In the genomic region with DNA sequence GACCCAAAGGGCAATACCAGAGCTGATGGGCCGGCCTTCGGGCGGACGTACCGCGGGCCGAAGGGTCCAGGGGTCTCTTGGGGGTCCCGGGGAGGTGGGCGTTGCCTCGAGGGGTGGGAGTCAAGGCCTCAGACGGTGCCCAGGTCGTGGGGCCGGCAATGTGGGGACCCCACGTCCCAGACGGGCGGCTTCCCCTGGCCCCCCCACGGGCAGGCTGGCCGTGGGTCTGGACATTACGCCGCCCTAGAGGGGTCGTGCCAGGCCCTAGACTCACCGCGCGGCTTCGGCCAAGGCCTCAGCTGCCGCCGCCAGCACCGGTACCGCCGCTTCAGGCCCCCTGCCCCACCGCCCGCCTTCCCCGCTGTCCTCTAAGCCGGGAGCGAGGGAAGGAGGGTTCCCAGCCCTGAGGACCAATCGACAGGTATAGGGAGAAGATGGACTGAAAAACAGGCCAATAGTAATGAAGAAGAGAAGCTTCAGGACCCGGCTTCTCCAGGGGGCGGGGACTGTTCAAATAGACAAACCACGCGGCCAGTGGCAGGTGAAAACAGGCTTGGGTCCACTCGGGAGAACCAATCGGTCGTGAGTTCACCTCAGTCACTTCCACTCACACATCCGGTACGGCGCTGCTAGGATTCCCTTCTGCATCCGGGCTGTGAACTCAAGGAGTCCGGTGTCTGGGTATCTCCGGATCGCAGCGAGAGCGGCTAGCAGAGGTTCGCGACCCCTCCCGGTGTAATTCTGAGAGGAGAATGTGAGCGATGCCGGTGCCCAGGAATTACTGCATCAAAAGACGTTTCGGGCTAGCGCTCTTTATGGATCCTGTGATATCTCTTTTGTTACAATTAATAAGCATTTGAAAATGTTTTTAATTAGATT, we compare ENCODE assay signal across 1 cellular context.
TF ChIP-seq lines count a peak whose summit lies in the region.

A gene (minus strand): TSS at position 381 of the 879 bp plus-strand sequence. CDS start 3,142 bp downstream, outside the sequence.

TF ChIP-seq in HepG2, 621 proteins besides CTCF, POLR2A, EP300 and RAD21 (continued from another document and continues in another):
- TF ChIP-seq, protein P1, sequence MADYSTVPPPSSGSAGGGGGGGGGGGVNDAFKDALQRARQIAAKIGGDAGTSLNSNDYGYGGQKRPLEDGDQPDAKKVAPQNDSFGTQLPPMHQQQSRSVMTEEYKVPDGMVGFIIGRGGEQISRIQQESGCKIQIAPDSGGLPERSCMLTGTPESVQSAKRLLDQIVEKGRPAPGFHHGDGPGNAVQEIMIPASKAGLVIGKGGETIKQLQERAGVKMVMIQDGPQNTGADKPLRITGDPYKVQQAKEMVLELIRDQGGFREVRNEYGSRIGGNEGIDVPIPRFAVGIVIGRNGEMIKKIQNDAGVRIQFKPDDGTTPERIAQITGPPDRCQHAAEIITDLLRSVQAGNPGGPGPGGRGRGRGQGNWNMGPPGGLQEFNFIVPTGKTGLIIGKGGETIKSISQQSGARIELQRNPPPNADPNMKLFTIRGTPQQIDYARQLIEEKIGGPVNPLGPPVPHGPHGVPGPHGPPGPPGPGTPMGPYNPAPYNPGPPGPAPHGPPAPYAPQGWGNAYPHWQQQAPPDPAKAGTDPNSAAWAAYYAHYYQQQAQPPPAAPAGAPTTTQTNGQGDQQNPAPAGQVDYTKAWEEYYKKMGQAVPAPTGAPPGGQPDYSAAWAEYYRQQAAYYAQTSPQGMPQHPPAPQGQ (CRISPR knock-in tag; IDR thresholded peaks at IDR 0.05; ENCODE audit: borderline replicate concordance), result no peak
- no peak for TF ChIP-seq ZNF468 (CRISPR knock-in tag; IDR thresholded peaks at IDR 0.05)
- TF ChIP-seq PLRG1 (conservative IDR thresholded peaks at IDR 0.05), result no peak
- TF ChIP-seq, protein P2, sequence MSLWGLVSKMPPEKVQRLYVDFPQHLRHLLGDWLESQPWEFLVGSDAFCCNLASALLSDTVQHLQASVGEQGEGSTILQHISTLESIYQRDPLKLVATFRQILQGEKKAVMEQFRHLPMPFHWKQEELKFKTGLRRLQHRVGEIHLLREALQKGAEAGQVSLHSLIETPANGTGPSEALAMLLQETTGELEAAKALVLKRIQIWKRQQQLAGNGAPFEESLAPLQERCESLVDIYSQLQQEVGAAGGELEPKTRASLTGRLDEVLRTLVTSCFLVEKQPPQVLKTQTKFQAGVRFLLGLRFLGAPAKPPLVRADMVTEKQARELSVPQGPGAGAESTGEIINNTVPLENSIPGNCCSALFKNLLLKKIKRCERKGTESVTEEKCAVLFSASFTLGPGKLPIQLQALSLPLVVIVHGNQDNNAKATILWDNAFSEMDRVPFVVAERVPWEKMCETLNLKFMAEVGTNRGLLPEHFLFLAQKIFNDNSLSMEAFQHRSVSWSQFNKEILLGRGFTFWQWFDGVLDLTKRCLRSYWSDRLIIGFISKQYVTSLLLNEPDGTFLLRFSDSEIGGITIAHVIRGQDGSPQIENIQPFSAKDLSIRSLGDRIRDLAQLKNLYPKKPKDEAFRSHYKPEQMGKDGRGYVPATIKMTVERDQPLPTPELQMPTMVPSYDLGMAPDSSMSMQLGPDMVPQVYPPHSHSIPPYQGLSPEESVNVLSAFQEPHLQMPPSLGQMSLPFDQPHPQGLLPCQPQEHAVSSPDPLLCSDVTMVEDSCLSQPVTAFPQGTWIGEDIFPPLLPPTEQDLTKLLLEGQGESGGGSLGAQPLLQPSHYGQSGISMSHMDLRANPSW (CRISPR knock-in tag; IDR thresholded peaks at IDR 0.05; ENCODE audit: borderline replicate concordance), result no peak
- no peak for TF ChIP-seq HMG20A (CRISPR knock-in tag; IDR thresholded peaks at IDR 0.05; ENCODE audit: borderline replicate concordance)
- TF ChIP-seq FOXK1 (CRISPR knock-in tag; IDR thresholded peaks at IDR 0.05; ENCODE audit: borderline replicate concordance, low read depth), result peak; percentile 84
- peak; percentile 11; the same call in 1 of the 2 replicates for TF ChIP-seq PITX1 (CRISPR knock-in tag; IDR thresholded peaks at IDR 0.05)
- TF ChIP-seq, protein P3, sequence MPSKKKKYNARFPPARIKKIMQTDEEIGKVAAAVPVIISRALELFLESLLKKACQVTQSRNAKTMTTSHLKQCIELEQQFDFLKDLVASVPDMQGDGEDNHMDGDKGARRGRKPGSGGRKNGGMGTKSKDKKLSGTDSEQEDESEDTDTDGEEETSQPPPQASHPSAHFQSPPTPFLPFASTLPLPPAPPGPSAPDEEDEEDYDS (CRISPR knock-in tag; IDR thresholded peaks at IDR 0.05), result peak; percentile 80
- peak; percentile 97 for TF ChIP-seq GATAD1 (CRISPR knock-in tag; IDR thresholded peaks at IDR 0.05)
- TF ChIP-seq SMAD3 (CRISPR knock-in tag; IDR thresholded peaks at IDR 0.05), result peak; percentile 80; the same call in 1 of the 2 replicates
- TF ChIP-seq ZNF619 (CRISPR knock-in tag; IDR thresholded peaks at IDR 0.05), result no peak
- peak; percentile 73; the same call in 1 of the 2 replicates for TF ChIP-seq ZNF788 (CRISPR knock-in tag; IDR thresholded peaks at IDR 0.05; ENCODE audit: borderline replicate concordance)
- peak; percentile 67; the same call in 1 of the 2 replicates for TF ChIP-seq ZBTB20 (CRISPR knock-in tag; IDR thresholded peaks at IDR 0.05; ENCODE audit: borderline replicate concordance, low read depth)
- no peak for TF ChIP-seq ZNF274 (CRISPR knock-in tag; IDR thresholded peaks at IDR 0.05)
- TF ChIP-seq, protein P4, sequence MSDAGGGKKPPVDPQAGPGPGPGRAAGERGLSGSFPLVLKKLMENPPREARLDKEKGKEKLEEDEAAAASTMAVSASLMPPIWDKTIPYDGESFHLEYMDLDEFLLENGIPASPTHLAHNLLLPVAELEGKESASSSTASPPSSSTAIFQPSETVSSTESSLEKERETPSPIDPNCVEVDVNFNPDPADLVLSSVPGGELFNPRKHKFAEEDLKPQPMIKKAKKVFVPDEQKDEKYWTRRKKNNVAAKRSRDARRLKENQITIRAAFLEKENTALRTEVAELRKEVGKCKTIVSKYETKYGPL (CRISPR knock-in tag; IDR thresholded peaks at IDR 0.05), result no peak
- TF ChIP-seq, protein P5, sequence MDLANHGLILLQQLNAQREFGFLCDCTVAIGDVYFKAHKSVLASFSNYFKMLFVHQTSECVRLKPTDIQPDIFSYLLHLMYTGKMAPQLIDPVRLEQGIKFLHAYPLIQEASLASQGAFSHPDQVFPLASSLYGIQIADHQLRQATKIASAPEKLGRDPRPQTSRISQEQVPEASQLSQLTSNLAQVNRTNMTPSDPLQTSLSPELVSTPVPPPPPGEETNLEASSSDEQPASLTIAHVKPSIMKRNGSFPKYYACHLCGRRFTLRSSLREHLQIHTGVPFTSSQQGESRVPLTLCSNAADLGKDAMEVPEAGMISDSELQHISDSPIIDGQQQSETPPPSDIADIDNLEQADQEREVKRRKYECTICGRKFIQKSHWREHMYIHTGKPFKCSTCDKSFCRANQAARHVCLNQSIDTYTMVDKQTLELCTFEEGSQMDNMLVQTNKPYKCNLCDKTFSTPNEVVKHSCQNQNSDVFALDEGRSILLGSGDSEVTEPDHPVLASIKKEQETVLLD (CRISPR knock-in tag; IDR thresholded peaks at IDR 0.05; ENCODE audit: low read depth), result peak; percentile 82
- TF ChIP-seq EHMT2 (IDR thresholded peaks at IDR 0.05; ENCODE audit: borderline replicate concordance, low read depth, low read length), result no peak
- no peak for TF ChIP-seq JUNB (CRISPR knock-in tag; IDR thresholded peaks at IDR 0.05; ENCODE audit: borderline replicate concordance)
- no peak for TF ChIP-seq ELF4 (CRISPR knock-in tag; IDR thresholded peaks at IDR 0.05; ENCODE audit: borderline replicate concordance)
- 0 out of 2 replicates have a peak, but pooled peaks have one; percentile 68 for TF ChIP-seq KLF9 (CRISPR knock-in tag; IDR thresholded peaks at IDR 0.05; ENCODE audit: low read depth)
- no peak for TF ChIP-seq MBD4 (IDR thresholded peaks at IDR 0.05; ENCODE audit: borderline replicate concordance, low read length)
- TF ChIP-seq RBM22 (optimal IDR thresholded peaks at IDR 0.05; ENCODE audit: low read length), result no peak
- TF ChIP-seq, protein P6, sequence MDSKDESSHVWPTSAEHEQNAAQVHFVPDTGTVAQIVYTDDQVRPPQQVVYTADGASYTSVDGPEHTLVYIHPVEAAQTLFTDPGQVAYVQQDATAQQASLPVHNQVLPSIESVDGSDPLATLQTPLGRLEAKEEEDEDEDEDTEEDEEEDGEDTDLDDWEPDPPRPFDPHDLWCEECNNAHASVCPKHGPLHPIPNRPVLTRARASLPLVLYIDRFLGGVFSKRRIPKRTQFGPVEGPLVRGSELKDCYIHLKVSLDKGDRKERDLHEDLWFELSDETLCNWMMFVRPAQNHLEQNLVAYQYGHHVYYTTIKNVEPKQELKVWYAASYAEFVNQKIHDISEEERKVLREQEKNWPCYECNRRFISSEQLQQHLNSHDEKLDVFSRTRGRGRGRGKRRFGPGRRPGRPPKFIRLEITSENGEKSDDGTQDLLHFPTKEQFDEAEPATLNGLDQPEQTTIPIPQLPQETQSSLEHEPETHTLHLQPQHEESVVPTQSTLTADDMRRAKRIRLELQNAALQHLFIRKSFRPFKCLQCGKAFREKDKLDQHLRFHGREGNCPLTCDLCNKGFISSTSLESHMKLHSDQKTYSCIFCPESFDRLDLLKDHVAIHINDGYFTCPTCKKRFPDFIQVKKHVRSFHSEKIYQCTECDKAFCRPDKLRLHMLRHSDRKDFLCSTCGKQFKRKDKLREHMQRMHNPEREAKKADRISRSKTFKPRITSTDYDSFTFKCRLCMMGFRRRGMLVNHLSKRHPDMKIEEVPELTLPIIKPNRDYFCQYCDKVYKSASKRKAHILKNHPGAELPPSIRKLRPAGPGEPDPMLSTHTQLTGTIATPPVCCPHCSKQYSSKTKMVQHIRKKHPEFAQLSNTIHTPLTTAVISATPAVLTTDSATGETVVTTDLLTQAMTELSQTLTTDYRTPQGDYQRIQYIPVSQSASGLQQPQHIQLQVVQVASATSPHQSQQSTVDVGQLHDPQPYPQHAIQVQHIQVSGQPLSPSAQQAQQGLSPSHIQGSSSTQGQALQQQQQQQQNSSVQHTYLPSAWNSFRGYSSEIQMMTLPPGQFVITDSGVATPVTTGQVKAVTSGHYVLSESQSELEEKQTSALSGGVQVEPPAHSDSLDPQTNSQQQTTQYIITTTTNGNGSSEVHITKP (CRISPR knock-in tag; IDR thresholded peaks at IDR 0.05; ENCODE audit: low read depth), result peak; percentile 24; the same call in 1 of the 2 replicates
- TF ChIP-seq BRCA1 (CRISPR knock-in tag; IDR thresholded peaks at IDR 0.05), result 0 out of 2 replicates have a peak, but pooled peaks have one; percentile 44
- peak; percentile 77; the same call in 1 of the 2 replicates for TF ChIP-seq ETV5 (CRISPR knock-in tag; IDR thresholded peaks at IDR 0.05; ENCODE audit: borderline replicate concordance)
- TF ChIP-seq, protein P7, sequence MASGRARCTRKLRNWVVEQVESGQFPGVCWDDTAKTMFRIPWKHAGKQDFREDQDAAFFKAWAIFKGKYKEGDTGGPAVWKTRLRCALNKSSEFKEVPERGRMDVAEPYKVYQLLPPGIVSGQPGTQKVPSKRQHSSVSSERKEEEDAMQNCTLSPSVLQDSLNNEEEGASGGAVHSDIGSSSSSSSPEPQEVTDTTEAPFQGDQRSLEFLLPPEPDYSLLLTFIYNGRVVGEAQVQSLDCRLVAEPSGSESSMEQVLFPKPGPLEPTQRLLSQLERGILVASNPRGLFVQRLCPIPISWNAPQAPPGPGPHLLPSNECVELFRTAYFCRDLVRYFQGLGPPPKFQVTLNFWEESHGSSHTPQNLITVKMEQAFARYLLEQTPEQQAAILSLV (CRISPR knock-in tag; IDR thresholded peaks at IDR 0.05; ENCODE audit: borderline replicate concordance), result 0 out of 2 replicates have a peak, but pooled peaks have one; percentile 70
- peak; percentile 76 for TF ChIP-seq ELF1 (CRISPR knock-in tag; IDR thresholded peaks at IDR 0.05)
- TF ChIP-seq ZNF230 (CRISPR knock-in tag; IDR thresholded peaks at IDR 0.05), result no peak
- peak; percentile 68; the same call in 1 of the 2 replicates for TF ChIP-seq ZNF143 (CRISPR knock-in tag; IDR thresholded peaks at IDR 0.05)
- no peak for TF ChIP-seq FOXP1 (IDR thresholded peaks at IDR 0.05)
- TF ChIP-seq FOXP1 (CRISPR knock-in tag; IDR thresholded peaks at IDR 0.05), result 0 out of 2 replicates have a peak, but pooled peaks have one; percentile 28
- TF ChIP-seq MIER3 (CRISPR knock-in tag; IDR thresholded peaks at IDR 0.05; ENCODE audit: borderline replicate concordance), result peak; percentile 94; the same call in 1 of the 2 replicates
- peak; percentile 48; the same call in 1 of the 2 replicates for TF ChIP-seq ZNF563 (CRISPR knock-in tag; IDR thresholded peaks at IDR 0.05)
- no peak for TF ChIP-seq ZNF343 (CRISPR knock-in tag; IDR thresholded peaks at IDR 0.05)
- peak; percentile 80 for TF ChIP-seq YY1 (IDR thresholded peaks at IDR 0.05; ENCODE audit: insufficient read depth, insufficient replicate concordance, low read depth, low read length)
- TF ChIP-seq ZNF572 (CRISPR knock-in tag; IDR thresholded peaks at IDR 0.05), result no peak
- TF ChIP-seq KMT2A (CRISPR knock-in tag; IDR thresholded peaks at IDR 0.05), result peak; percentile 97
- TF ChIP-seq ZNF547 (CRISPR knock-in tag; IDR thresholded peaks at IDR 0.05), result peak; percentile 77; the same call in 1 of the 2 replicates
- TF ChIP-seq MXI1 (IDR thresholded peaks at IDR 0.05; ENCODE audit: borderline replicate concordance, low read depth, low read length), result peak; percentile 77; the same call in 1 of the 3 replicates
- TF ChIP-seq SALL1 (CRISPR knock-in tag; IDR thresholded peaks at IDR 0.05), result peak; percentile 56; the same call in 1 of the 2 replicates
- 0 out of 2 replicates have a peak, but pooled peaks have one; percentile 39 for TF ChIP-seq BRD4 (CRISPR knock-in tag; IDR thresholded peaks at IDR 0.05)
- no peak for TF ChIP-seq GPN1 (CRISPR knock-in tag; IDR thresholded peaks at IDR 0.05; ENCODE audit: borderline replicate concordance)
- TF ChIP-seq ZFP36 (IDR thresholded peaks at IDR 0.05; ENCODE audit: borderline replicate concordance, low read depth, low read length, partially characterized antibody), result no peak
- no peak for TF ChIP-seq ZNF644 (CRISPR knock-in tag; IDR thresholded peaks at IDR 0.05; ENCODE audit: low read depth)
- TF ChIP-seq KDM4B (CRISPR knock-in tag; IDR thresholded peaks at IDR 0.05), result peak; percentile 83
- 0 out of 2 replicates have a peak, but pooled peaks have one; percentile 51 for TF ChIP-seq FOXC1 (CRISPR knock-in tag; IDR thresholded peaks at IDR 0.05; ENCODE audit: borderline replicate concordance)
- TF ChIP-seq ZNF331 (CRISPR knock-in tag; IDR thresholded peaks at IDR 0.05), result peak; percentile 62; the same call in 1 of the 2 replicates
- 0 out of 2 replicates have a peak, but pooled peaks have one; percentile 52 for TF ChIP-seq ZNF766 (CRISPR knock-in tag; IDR thresholded peaks at IDR 0.05; ENCODE audit: borderline replicate concordance)
- peak; percentile 53; the same call in 1 of the 2 replicates for TF ChIP-seq KLF11 (CRISPR knock-in tag; IDR thresholded peaks at IDR 0.05)
- TF ChIP-seq NFE2 (CRISPR knock-in tag; IDR thresholded peaks at IDR 0.05), result no peak
- TF ChIP-seq HMGA1 (CRISPR knock-in tag; conservative IDR thresholded peaks at IDR 0.05), result no peak
- TF ChIP-seq ZNF205 (CRISPR knock-in tag; IDR thresholded peaks at IDR 0.05), result 0 out of 2 replicates have a peak, but pooled peaks have one; percentile 37
- TF ChIP-seq ZNF891 (CRISPR knock-in tag; IDR thresholded peaks at IDR 0.05), result peak; percentile 36; the same call in 1 of the 2 replicates
- TF ChIP-seq ZNF264 (CRISPR knock-in tag; IDR thresholded peaks at IDR 0.05), result peak; percentile 71; the same call in 1 of the 2 replicates
- TF ChIP-seq MYNN (CRISPR knock-in tag; IDR thresholded peaks at IDR 0.05; ENCODE audit: low read depth), result peak; percentile 44; the same call in 1 of the 2 replicates
